ENCODE assay signal across 8 cellular contexts in genomic region chr10:128178319-128178937, GRCh38. TPM values are rescaled to one million over a fixed set of nuclear protein-coding genes. Genes with fewer than 3 reads are reported as not detected.
DNase-seq lines count a peak whose midpoint lies in the region; ATAC-seq and TF ChIP-seq lines count a peak whose summit lies in the region.

No MANE protein-coding gene starts in this region.

- H3K27ac Mint-ChIP-seq in GM23338: no peak overlapping the region
- H3K27ac Mint-ChIP-seq in activated T-helper 2 cell treated with anti-CD3 and anti-CD28 coated beads, Interferon-gamma antibody, Interleukin-2, Interleukin-4, amounts not matched to agents 10 μg/mL and 5 μg/mL and 100 μg/mL, durations not matched to agents 14 hours and 24 hours and 36 hours: no peak overlapping the region

- peak; percentile 79 to 80 for TF ChIP-seq CTCF in GM23338 (conservative IDR thresholded peaks at IDR 0.05; ENCODE audit: low read depth in 2 of 2)
- TF ChIP-seq CTCF in PC-9 (conservative IDR thresholded peaks at IDR 0.05): peak; percentile 48
- TF ChIP-seq CTCF in esophagus muscularis mucosa (IDR thresholded peaks at IDR 0.05): peak in 1 of 3 experiments; percentile 12

- H3K27ac ChIP-seq in GM23338 (ENCODE audit: low read depth) (no peak overlapping the region), PC-9 (no peak overlapping the region), esophagus muscularis mucosa (replicated peaks in 1 of 4) (no peak overlapping the region)

- WGBS in esophagus muscularis mucosa: 52% methylated on average over 6 of the region's 6 CpGs

- H3K4me1 ChIP-seq in GM23338 (ENCODE audit: insufficient read depth): no peaks in the 10 kb centered on the region
- no peaks in the 10 kb centered on the region for H3K4me1 ChIP-seq in PC-9 (replicated peaks; ENCODE audit: insufficient read depth)
- no peaks in the 10 kb centered on the region for H3K4me1 ChIP-seq in esophagus muscularis mucosa

- H3K36me3 ChIP-seq in GM23338 (ENCODE audit: insufficient read depth) (0 out of 2 replicates have a peak, but pooled peaks cover 6% of the 10 kb centered on the region), PC-9 (ENCODE audit: low read depth) (no peaks in the 10 kb centered on the region), esophagus muscularis mucosa (no peaks in the 10 kb centered on the region)

- peak; percentile 99 for ATAC-seq in GM23338
- peak; percentile 79 for ATAC-seq in left lobe of liver
- ATAC-seq in HG03039 (IDR thresholded peaks at IDR 0.05; ENCODE audit: unreplicated experiment): no peak

- H2AFZ ChIP-seq in GM23338 (no peak overlapping the region), PC-9 (no peak overlapping the region)

- H3K27me3 ChIP-seq in GM23338 (ENCODE audit: insufficient read depth) (no peaks in the 10 kb centered on the region), PC-9 (ENCODE audit: insufficient read depth, low read depth) (peaks cover 22% of the 10 kb centered on the region; the same call in 1 of the 2 replicates), esophagus muscularis mucosa (peaks cover 0 to 18% (median 0%) of the 10 kb centered on the region in 4 donors)

- H3K79me2 ChIP-seq in GM23338 (replicated peaks; ENCODE audit: insufficient read depth): no peaks in the 10 kb centered on the region
- no peaks in the 10 kb centered on the region for H3K79me2 ChIP-seq in PC-9 (ENCODE audit: low read depth)

- peaks cover 21% of the 10 kb centered on the region for H3K36me3 Mint-ChIP-seq in GM23338 (ENCODE audit: low read depth)
- peaks cover 11% of the 10 kb centered on the region for H3K36me3 Mint-ChIP-seq in activated T-helper 2 cell treated with anti-CD3 and anti-CD28 coated beads, Interferon-gamma antibody, Interleukin-2, Interleukin-4, amounts not matched to agents 10 μg/mL and 5 μg/mL and 100 μg/mL, durations not matched to agents 14 hours and 24 hours and 36 hours (ENCODE audit: low read depth)

- H3K4me1 Mint-ChIP-seq in GM23338: peaks cover 7% of the 10 kb centered on the region; the same call in 1 of the 3 replicates
- H3K4me1 Mint-ChIP-seq in activated T-helper 2 cell treated with anti-CD3 and anti-CD28 coated beads, Interferon-gamma antibody, Interleukin-2, Interleukin-4, amounts not matched to agents 10 μg/mL and 5 μg/mL and 100 μg/mL, durations not matched to agents 14 hours and 24 hours and 36 hours (ENCODE audit: low read depth): peaks cover 24% of the 10 kb centered on the region

- H3F3A ChIP-seq in GM23338 (replicated peaks; ENCODE audit: low read depth): no peaks in the 10 kb centered on the region
- H3F3A ChIP-seq in PC-9 (ENCODE audit: insufficient read depth, low read depth): no peaks in the 10 kb centered on the region

- peaks cover 43% of the 10 kb centered on the region for H3K9me3 Mint-ChIP-seq in GM23338
- peaks cover 28% of the 10 kb centered on the region for H3K9me3 Mint-ChIP-seq in activated T-helper 2 cell treated with anti-CD3 and anti-CD28 coated beads, Interferon-gamma antibody, Interleukin-2, Interleukin-4, amounts not matched to agents 10 μg/mL and 5 μg/mL and 100 μg/mL, durations not matched to agents 14 hours and 24 hours and 36 hours

- POLR2A ChIA-PET in PC-9 (lab: Charles Lee; ENCODE audit: unreplicated experiment): no interaction called here

- no peak overlapping the region for H3K4me2 ChIP-seq in GM23338
- no peak overlapping the region for H3K4me2 ChIP-seq in PC-9

- DNase-seq in COLO668 (lab: John Stamatoyannopoulos, UW; ENCODE audit: unreplicated experiment) (peak; percentile 0), GM23338 (ENCODE audit: low spot score) (peak; percentile 83), PC-9 (peak in 1 of 2 experiments; percentile 3), left lobe of liver (ENCODE audit: low spot score) (no peak), esophagus muscularis mucosa (ENCODE audit: extremely low spot score) (no peak), NCI-H1417 treated with DMSO at 0.1 percent for 48 hours (lab: John Stamatoyannopoulos, UW) (no peak)
- DNase-seq in activated T-helper 2 cell treated with anti-CD3 and anti-CD28 coated beads, Interferon-gamma antibody, Interleukin-2, Interleukin-4, amounts not matched to agents 10 μg/mL and 5 μg/mL and 100 μg/mL, durations not matched to agents 14 hours and 24 hours and 36 hours (ENCODE audit: low spot score): peak; percentile 46

- no peak for TF ChIP-seq EP300 in esophagus muscularis mucosa (IDR thresholded peaks at IDR 0.05)

- no peak for TF ChIP-seq POLR2A in esophagus muscularis mucosa (IDR thresholded peaks at IDR 0.05; ENCODE audit: low read depth)

- intact Hi-C loops in PC-9 (cut with micrococcal nuclease; ENCODE audit: unreplicated experiment) (no loop called here), esophagus muscularis mucosa (cut with DNase I) (no loop called here)
- intact Hi-C loops in activated T-helper 2 cell treated with anti-CD3 and anti-CD28 coated beads, Interferon-gamma antibody, Interleukin-2, Interleukin-4, amounts not matched to agents 10 μg/mL and 5 μg/mL and 100 μg/mL, durations not matched to agents 14 hours and 24 hours and 36 hours (cut with micrococcal nuclease): no loop called here

- no TSS peak for BruUV-seq in PC-9 (replicated peaks; lab: Mats Ljungman, UMichigan)

- H3K9me2 ChIP-seq in GM23338 (ENCODE audit: insufficient read depth): no peaks in the 10 kb centered on the region
- no peaks in the 10 kb centered on the region for H3K9me2 ChIP-seq in PC-9 (ENCODE audit: insufficient read depth)

- CTCF ChIA-PET in PC-9 (lab: Charles Lee): interaction anchor here (0.6 kb wide), 1 partner anchor 40 kb away, joined by 6 read pairs; no protein-coding TSS in a partner anchor

- no peaks in the 10 kb centered on the region for H3K9me3 ChIP-seq in PC-9 (ENCODE audit: insufficient read depth, low read depth)
- H3K9me3 ChIP-seq in esophagus muscularis mucosa: peaks cover 0 to 25% (median 14%) of the 10 kb centered on the region in 4 donors

- peaks cover 6% of the 10 kb centered on the region for H3K27me3 Mint-ChIP-seq in GM23338 (ENCODE audit: insufficient read depth, low read depth, poor library complexity)
- H3K27me3 Mint-ChIP-seq in activated T-helper 2 cell treated with anti-CD3 and anti-CD28 coated beads, Interferon-gamma antibody, Interleukin-2, Interleukin-4, amounts not matched to agents 10 μg/mL and 5 μg/mL and 100 μg/mL, durations not matched to agents 14 hours and 24 hours and 36 hours (ENCODE audit: low read depth): peaks cover 16% of the 10 kb centered on the region

- H4K20me1 ChIP-seq in GM23338 (replicated peaks; ENCODE audit: insufficient read depth) (no peaks in the 10 kb centered on the region), PC-9 (ENCODE audit: insufficient read depth) (no peaks in the 10 kb centered on the region)

- no peak overlapping the region for H3K4me3 Mint-ChIP-seq in GM23338
- H3K4me3 Mint-ChIP-seq in activated T-helper 2 cell treated with anti-CD3 and anti-CD28 coated beads, Interferon-gamma antibody, Interleukin-2, Interleukin-4, amounts not matched to agents 10 μg/mL and 5 μg/mL and 100 μg/mL, durations not matched to agents 14 hours and 24 hours and 36 hours (ENCODE audit: low read depth): no peak overlapping the region

- no peak overlapping the region for H3K4me3 ChIP-seq in GM23338
- no peak overlapping the region for H3K4me3 ChIP-seq in PC-9
- H3K4me3 ChIP-seq in esophagus muscularis mucosa: no peak overlapping the region

TF ChIP-seq in GM23338, 12 proteins besides CTCF, POLR2A, EP300 and RAD21 (continues in another document):
- TF ChIP-seq ZNF331 (CRISPR knock-in tag; IDR thresholded peaks at IDR 0.05; ENCODE audit: low read depth): peak; percentile 50; the same call in 1 of the 2 replicates

RNA-seq across cellular contexts. Expression of gene MKI67, which starts 52.2 kb away (rescaled TPM):
- 51.3 and 58.0 TPM in 2 replicates for total RNA-seq in GM23338 (2014; rRNA removed; shearing (Covaris generic))
- 88.7 and 103 TPM in 2 replicates for polyA plus RNA-seq in GM23338 (2016; fragmentation: Nextera tagmentation; extraction: Ambion mirVana)
- total RNA-seq in PC-9 (2021) (75.2 and 114 TPM in 2 replicates), left lobe of liver (0.70 TPM), esophagus muscularis mucosa (1 to 10 TPM in 1 of 4 donors, under 1 TPM in 3; 0.17 to 1.2 (median 0.87) TPM)
- total RNA-seq in activated T-helper 2 cell treated with anti-CD3 and anti-CD28 coated beads, Interferon-gamma antibody, Interleukin-2, Interleukin-4, amounts not matched to agents 10 μg/mL and 5 μg/mL and 100 μg/mL, durations not matched to agents 14 hours and 24 hours and 36 hours: 163 and 165 TPM in 2 replicates

Comparison
In these comparisons a context has a peak if more than half of its experiments do, and no peak if none do; other contexts are left out.
1. DNase-seq: peak in COLO668 (single experiment), GM23338 (single experiment) and activated T-helper 2 cell treated with anti-CD3 and anti-CD28 coated beads, Interferon-gamma antibody, Interleukin-2, Interleukin-4, amounts not matched to agents 10 μg/mL and 5 μg/mL and 100 μg/mL, durations not matched to agents 14 hours and 24 hours and 36 hours (single experiment); none in left lobe of liver (single experiment), esophagus muscularis mucosa (single experiment) and NCI-H1417 treated with DMSO at 0.1 percent for 48 hours (single experiment).
2. RNA of gene MKI67, which starts 52.2 kb away (total RNA-seq): 163 to 165 TPM in activated T-helper 2 cell treated with anti-CD3 and anti-CD28 coated beads, Interferon-gamma antibody, Interleukin-2, Interleukin-4, amounts not matched to agents 10 μg/mL and 5 μg/mL and 100 μg/mL, durations not matched to agents 14 hours and 24 hours and 36 hours, 75.2 to 114 TPM in PC-9 and 51.3 to 58.0 TPM in GM23338; 0.17 to 1.2 TPM in esophagus muscularis mucosa and 0.70 TPM in left lobe of liver (single experiment); every median in the first group is over 10 times any median in the second.